ENCODE assay signal across 18 cellular contexts in genomic region chr10:85045046-85045445, GRCh38.
A peak's percentile ranks its signal among the peaks of the same experiment; 100 is the strongest.
DNase-seq lines count a peak whose midpoint lies in the region; ATAC-seq and TF ChIP-seq lines count a peak whose summit lies in the region.
"Had no signal": no experiment of that assay in that cellular context is flagged by ENCODE, and none has a peak within 500 bp of the region (broad histone marks: within the 10 kb centered on the region; RNA-seq: fewer than 3 reads in every experiment).

No MANE protein-coding gene starts in this region.

- CTCF ChIA-PET in activated CD4-positive, alpha-beta T cell treated with anti-CD3 and anti-CD28 coated beads, Interleukin-2, amount 10 ng/mL, durations not matched to agents 7 days and 5 days (lab: Charles Lee) = no interaction called here

- H3K27me3 Mint-ChIP-seq in activated CD4-positive, alpha-beta T cell treated with anti-CD3 and anti-CD28 coated beads, Interleukin-2, amount 10 ng/mL, durations not matched to agents 7 days and 5 days = no peaks in the 10 kb centered on the region
- H3K27me3 Mint-ChIP-seq: CD4-positive, CD25-positive, alpha-beta regulatory T cell; CD8-positive, alpha-beta memory T cell had no signal

- H3K27ac Mint-ChIP-seq in activated CD4-positive, alpha-beta T cell treated with anti-CD3 and anti-CD28 coated beads, Interleukin-2, amount 10 ng/mL, durations not matched to agents 7 days and 5 days = no peak overlapping the region
- H3K27ac Mint-ChIP-seq: CD4-positive, CD25-positive, alpha-beta regulatory T cell; CD8-positive, alpha-beta memory T cell had no signal

- no peaks in the 10 kb centered on the region for H3K27me3 ChIP-seq in thyroid gland
- H3K27me3 ChIP-seq: BE2C had no signal

- H3K4me1 Mint-ChIP-seq in activated CD4-positive, alpha-beta T cell treated with anti-CD3 and anti-CD28 coated beads, Interleukin-2, amount 10 ng/mL, durations not matched to agents 7 days and 5 days = no peaks in the 10 kb centered on the region
- H3K4me1 Mint-ChIP-seq: CD4-positive, CD25-positive, alpha-beta regulatory T cell; CD8-positive, alpha-beta memory T cell had no signal

- POLR2A ChIA-PET in activated CD4-positive, alpha-beta T cell treated with anti-CD3 and anti-CD28 coated beads, Interleukin-2, amount 10 ng/mL, durations not matched to agents 7 days and 5 days (lab: Charles Lee) = no interaction called here

- peaks cover 0 to 6% of the 10 kb centered on the region in 2 donors for H3K4me1 ChIP-seq in thyroid gland
- H3K4me1 ChIP-seq: BE2C, Caco-2, HAP-1 had no signal

- no peaks in the 10 kb centered on the region for H3K36me3 Mint-ChIP-seq in activated CD4-positive, alpha-beta T cell treated with anti-CD3 and anti-CD28 coated beads, Interleukin-2, amount 10 ng/mL, durations not matched to agents 7 days and 5 days (ENCODE audit: low read depth)
- H3K36me3 Mint-ChIP-seq: CD4-positive, CD25-positive, alpha-beta regulatory T cell; CD8-positive, alpha-beta memory T cell; IgD-negative memory B cell had no signal

- intact Hi-C loops in thyroid gland (cut with DNase I) = no loop called here

- H3K27ac ChIP-seq in thyroid gland = no peak overlapping the region

- TF ChIP-seq CTCF in thyroid gland (IDR thresholded peaks at IDR 0.05) = no peak

- WGBS in thyroid gland, 2 donors = 46 to 56% methylated on average over 2 of the region's 2 CpGs

- H3K4me3 Mint-ChIP-seq in activated CD4-positive, alpha-beta T cell treated with anti-CD3 and anti-CD28 coated beads, Interleukin-2, amount 10 ng/mL, durations not matched to agents 7 days and 5 days = no peak overlapping the region
- H3K4me3 Mint-ChIP-seq: CD4-positive, CD25-positive, alpha-beta regulatory T cell; CD8-positive, alpha-beta memory T cell; IgD-negative memory B cell had no signal

- no peak for ATAC-seq in GM21723 (IDR thresholded peaks at IDR 0.05; ENCODE audit: unreplicated experiment)
- ATAC-seq: HepG2 had no signal

- H3K36me3 ChIP-seq in thyroid gland = no peaks in the 10 kb centered on the region
- H3K36me3 ChIP-seq: BE2C, HAP-1 had no signal

- H3K9me3 ChIP-seq in thyroid gland = no peaks in the 10 kb centered on the region
- H3K9me3 ChIP-seq: BE2C, HAP-1 had no signal

- peaks cover 6% of the 10 kb centered on the region for H3K9me3 Mint-ChIP-seq in activated CD4-positive, alpha-beta T cell treated with anti-CD3 and anti-CD28 coated beads, Interleukin-2, amount 10 ng/mL, durations not matched to agents 7 days and 5 days

- H3K4me3 ChIP-seq in thyroid gland (replicated peaks in 1 of 3) = no peak overlapping the region
- H3K4me3 ChIP-seq: HAP-1 had no signal

- DNase-seq in NCI-H748 (lab: John Stamatoyannopoulos, UW; ENCODE audit: unreplicated experiment) (peak; percentile 62), NCI-H748 treated with DMSO at 0.1 percent for 48 hours (lab: John Stamatoyannopoulos, UW) (no peak), DMS 273 treated with DMSO at 0.1 percent for 48 hours (lab: John Stamatoyannopoulos, UW) (peak; percentile 20), NCI-H2171 treated with DMSO at 0.1 percent for 48 hours (lab: John Stamatoyannopoulos, UW) (peak; percentile 81), thyroid gland (peak; percentile 23 to 31)
- no peak for DNase-seq in activated CD4-positive, alpha-beta T cell treated with anti-CD3 and anti-CD28 coated beads, Interleukin-2, amount 10 ng/mL, durations not matched to agents 7 days and 5 days
- DNase-seq: ACHN; BE2C; C1 segment of cervical spinal cord; Caco-2; CD4-positive, CD25-positive, alpha-beta regulatory T cell; CD8-positive, alpha-beta memory T cell; DMS79 treated with DMSO at 0.1 percent for 48 hours; GF-D8 had no signal

- TF ChIP-seq POLR2A in thyroid gland (IDR thresholded peaks at IDR 0.05) = no peak

Comparison
In these comparisons a context has a peak if more than half of its experiments do, and no peak if none do; other contexts are left out.
1. DNase-seq: peak in NCI-H748 (single experiment), DMS 273 treated with DMSO at 0.1 percent for 48 hours (single experiment), NCI-H2171 treated with DMSO at 0.1 percent for 48 hours (single experiment) and thyroid gland (2 of 2); none in NCI-H748 treated with DMSO at 0.1 percent for 48 hours (single experiment) and activated CD4-positive, alpha-beta T cell treated with anti-CD3 and anti-CD28 coated beads, Interleukin-2, amount 10 ng/mL, durations not matched to agents 7 days and 5 days (single experiment).